25 cellular contexts compared by ENCODE assay signal in genomic region chr9:69649566-69650260, GRCh38.
DNase-seq lines count a peak whose midpoint lies in the region; ATAC-seq and TF ChIP-seq lines count a peak whose summit lies in the region.
"Had no signal": no experiment of that assay in that cellular context is flagged by ENCODE, and none has a peak within 500 bp of the region (broad histone marks: within the 10 kb centered on the region; RNA-seq: fewer than 3 reads in every experiment).

No MANE protein-coding gene starts in this region.

- no peak for ATAC-seq in GM21515 (IDR thresholded peaks at IDR 0.05; ENCODE audit: unreplicated experiment)
- ATAC-seq: activated CD4-positive, CD25-positive, alpha-beta regulatory T cell treated with anti-CD3 and anti-CD28 coated beads, Interleukin-2, amount 50 U/mL, for 24 hours; heart left ventricle; naive thymus-derived CD4-positive, alpha-beta T cell; T-cell had no signal

- TF ChIP-seq CTCF in AG09309 (IDR thresholded peaks at IDR 0.05; ENCODE audit: control insufficient read depth, insufficient read depth, low read depth, low read length, missing control alignments) (no peak), cardiac fibroblast (IDR thresholded peaks at IDR 0.05; ENCODE audit: low read depth, low read length) (no peak)

- H3K4me3 ChIP-seq in AG09309 (ENCODE audit: control insufficient read depth, low read depth, low read length) (no peak overlapping the region), cardiac fibroblast (replicated peaks in 1 of 2; ENCODE audit: low read depth in 2 of 2, low read length in 2 of 2) (no peak overlapping the region)
- H3K4me3 ChIP-seq: esophagus squamous epithelium, heart left ventricle, spleen, thoracic aorta had no signal

- DNase-seq in AG09309 (ENCODE audit: low read depth) (peak; percentile 21), HCEC 1CT (peak; percentile 64), cardiac fibroblast (ENCODE audit: low read depth in 2 of 2) (peak; percentile 12 to 44), kidney glomerular epithelial cell (lab: John Stamatoyannopoulos, UW) (peak; percentile 40), cortex of kidney (lab: John Stamatoyannopoulos, UW) (no peak), activated gamma-delta T cell (lab: John Stamatoyannopoulos, UW) (no peak)
- DNase-seq in stimulated activated CD4-positive, alpha-beta T cell treated with anti-CD3 and anti-CD28 coated beads, Interleukin-4, amount 100 ng/mL, for 1 hour = no peak
- DNase-seq: activated CD4-positive, alpha-beta memory T cell treated with anti-CD3 and anti-CD28 coated beads for 36 hours; activated naive CD8-positive, alpha-beta T cell treated with anti-CD3 and anti-CD28 coated beads, Interleukin-2, amount 10 ng/mL, durations not matched to agents 7 days and 5 days; DMS53; esophagus squamous epithelium; heart left ventricle; Karpas-422; naive thymus-derived CD4-positive, alpha-beta T cell; NCI-H2171; NCI-H526; retina; SHP77 treated with DMSO at 0.1 percent for 48 hours; spleen; stimulated activated CD4-positive, alpha-beta T cell treated with anti-CD3 and anti-CD28 coated beads, Interleukin-4, amount 100 ng/mL, for 4 hours; stimulated activated naive CD4-positive, alpha-beta T cell treated with Interleukin-2 at 50 U/mL for 16 hours; T-cell had no signal

Comparison
In these comparisons a context has a peak if more than half of its experiments do, and no peak if none do; other contexts are left out.
1. DNase-seq: peak in AG09309 (single experiment), HCEC 1CT (single experiment), cardiac fibroblast (2 of 2) and kidney glomerular epithelial cell (single experiment); none in cortex of kidney (single experiment), stimulated activated CD4-positive, alpha-beta T cell treated with anti-CD3 and anti-CD28 coated beads, Interleukin-4, amount 100 ng/mL, for 1 hour (single experiment) and activated gamma-delta T cell (single experiment).